1 cellular context compared by ENCODE assay signal in genomic region chr1:109274533-109275476, GRCh38.
TF ChIP-seq lines count a peak whose summit lies in the region.

No MANE protein-coding gene starts in this region.

TF ChIP-seq in HepG2, 621 proteins besides CTCF, POLR2A, EP300 and RAD21 (continued from another document and continues in another):
- TF ChIP-seq SKI (IDR thresholded peaks at IDR 0.05; ENCODE audit: partially characterized antibody) (no peak), SP4 (CRISPR knock-in tag; IDR thresholded peaks at IDR 0.05) (no peak), EED (CRISPR knock-in tag; IDR thresholded peaks at IDR 0.05) (0 out of 2 replicates have a peak, but pooled peaks have one; percentile 56), ZNF512B (CRISPR knock-in tag; IDR thresholded peaks at IDR 0.05; ENCODE audit: borderline replicate concordance) (no peak), ZNF850 (CRISPR knock-in tag; conservative IDR thresholded peaks at IDR 0.05) (no peak), ZNF567 (CRISPR knock-in tag; IDR thresholded peaks at IDR 0.05; ENCODE audit: borderline replicate concordance) (no peak), ARHGAP35 (CRISPR knock-in tag; IDR thresholded peaks at IDR 0.05; ENCODE audit: borderline replicate concordance) (no peak), RERE (CRISPR knock-in tag; IDR thresholded peaks at IDR 0.05; ENCODE audit: low read depth) (no peak), HOXD1 (CRISPR knock-in tag; IDR thresholded peaks at IDR 0.05) (peak; percentile 89), ZMYM4 (CRISPR knock-in tag; IDR thresholded peaks at IDR 0.05) (peak; percentile 78), E2F2 (CRISPR knock-in tag; IDR thresholded peaks at IDR 0.05; ENCODE audit: borderline replicate concordance) (0 out of 2 replicates have a peak, but pooled peaks have one; percentile 63), ZNF343 (CRISPR knock-in tag; IDR thresholded peaks at IDR 0.05) (no peak), ZZZ3 (CRISPR knock-in tag; IDR thresholded peaks at IDR 0.05; ENCODE audit: borderline replicate concordance) (no peak), ZNF121 (CRISPR knock-in tag; IDR thresholded peaks at IDR 0.05) (0 out of 2 replicates have a peak, but pooled peaks have one; percentile 14), ZNF800 (CRISPR knock-in tag; IDR thresholded peaks at IDR 0.05) (no peak), ZNF550 (CRISPR knock-in tag; IDR thresholded peaks at IDR 0.05; ENCODE audit: borderline replicate concordance) (no peak), PHF21A (CRISPR knock-in tag; IDR thresholded peaks at IDR 0.05) (no peak; the same call in 1 of the 2 replicates), HES4 (CRISPR knock-in tag; IDR thresholded peaks at IDR 0.05; ENCODE audit: borderline replicate concordance) (no peak), ZNF124 (CRISPR knock-in tag; IDR thresholded peaks at IDR 0.05) (peak; percentile 32; the same call in 1 of the 2 replicates), MYC (CRISPR knock-in tag; IDR thresholded peaks at IDR 0.05; ENCODE audit: borderline replicate concordance) (peak; percentile 80), U2AF2 (IDR thresholded peaks at IDR 0.05; ENCODE audit: low read depth, low read length) (no peak), RAD51 (IDR thresholded peaks at IDR 0.05; ENCODE audit: borderline replicate concordance) (no peak), NFAT5 (CRISPR knock-in tag; IDR thresholded peaks at IDR 0.05) (no peak), TEAD2 (CRISPR knock-in tag; IDR thresholded peaks at IDR 0.05) (no peak), MYNN (CRISPR knock-in tag; IDR thresholded peaks at IDR 0.05; ENCODE audit: low read depth) (no peak), ZNF703 (CRISPR knock-in tag; IDR thresholded peaks at IDR 0.05; ENCODE audit: borderline replicate concordance) (no peak; the same call in 1 of the 2 replicates), ZFYVE20 (CRISPR knock-in tag; IDR thresholded peaks at IDR 0.05; ENCODE audit: borderline replicate concordance, low read depth) (no peak), HMGXB4 (CRISPR knock-in tag; IDR thresholded peaks at IDR 0.05; ENCODE audit: borderline replicate concordance in 1 of 2, low read depth in 1 of 2) (no peak), REXO4 (CRISPR knock-in tag; IDR thresholded peaks at IDR 0.05; ENCODE audit: borderline replicate concordance) (no peak), ZNF737 (CRISPR knock-in tag; IDR thresholded peaks at IDR 0.05; ENCODE audit: borderline replicate concordance) (no peak), TGIF2 (CRISPR knock-in tag; IDR thresholded peaks at IDR 0.05) (0 out of 2 replicates have a peak, but pooled peaks have one; percentile 8), ZNF574 (CRISPR knock-in tag; IDR thresholded peaks at IDR 0.05) (peak; percentile 68), RBAK (CRISPR knock-in tag; IDR thresholded peaks at IDR 0.05) (no peak), WIZ (CRISPR knock-in tag; IDR thresholded peaks at IDR 0.05) (no peak), MATR3 (CRISPR knock-in tag; IDR thresholded peaks at IDR 0.05) (no peak), ZNF205 (CRISPR knock-in tag; IDR thresholded peaks at IDR 0.05) (peak; percentile 77; the same call in 1 of the 2 replicates), EZH2 (conservative IDR thresholded peaks at IDR 0.05; ENCODE audit: low read depth, low read length) (no peak), ATF4 (CRISPR knock-in tag; IDR thresholded peaks at IDR 0.05) (no peak)
